In the genomic region with DNA sequence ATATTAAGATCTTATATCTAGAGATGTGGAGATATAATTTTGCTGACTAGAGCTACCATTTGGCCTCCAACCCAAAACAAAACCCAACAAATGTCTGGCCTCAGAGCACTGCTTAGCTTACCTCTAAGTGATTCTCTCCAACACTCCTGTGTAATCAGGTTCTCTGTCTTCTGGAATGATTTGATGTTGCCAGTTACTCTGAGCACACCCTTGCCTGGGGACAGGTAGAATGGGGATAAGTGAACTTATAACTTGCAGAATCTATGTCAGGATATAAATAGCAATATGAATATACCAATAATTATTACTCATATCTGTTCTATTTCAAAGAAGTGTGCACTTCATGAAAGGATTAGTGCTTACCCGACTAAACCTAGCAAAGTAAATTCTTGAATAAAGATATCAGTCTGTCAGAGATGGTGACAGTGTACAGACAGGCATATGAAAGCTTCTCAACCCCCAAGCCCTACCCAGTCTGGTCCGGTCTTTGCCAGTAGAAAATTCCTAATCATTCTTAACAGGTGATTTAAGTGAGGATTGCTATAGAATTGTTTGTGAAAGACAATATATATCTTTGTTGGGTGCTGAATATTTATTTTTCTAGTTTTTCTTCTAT, we compare ENCODE assay signal across 23 cellular contexts. TPM values are rescaled to one million over a fixed set of nuclear protein-coding genes. Genes with fewer than 3 reads are reported as not detected.
"Had no signal": no experiment of that assay in that cellular context is flagged by ENCODE, and none has a peak within 500 bp of the region (broad histone marks: within the 10 kb centered on the region; RNA-seq: fewer than 3 reads in every experiment).

No MANE protein-coding gene starts in this region.

- DNase-seq: IMR-90, Kasumi-1, KG1, MM.1S, NCI-H1092 treated with DMSO at 0.1 percent for 48 hours, NCI-H1436, NCI-H187, NCI-H2029, NCI-H2081 treated with DMSO at 0.1 percent for 48 hours, NCI-H2171, NCI-H226, NCI-H446, NCI-H510A, NCI-H524 treated with DMSO at 0.1 percent for 48 hours, NCI-H69, NCI-H774, RPMI8226, SHP77 treated with DMSO at 0.1 percent for 48 hours, SJCRH30 had no signal

- H3K27ac ChIP-seq: SJCRH30 had no signal

- H3K9me3 ChIP-seq: SJCRH30 had no signal

- H3K36me3 ChIP-seq: SJCRH30 had no signal

- H3K4me3 ChIP-seq: SJCRH30 had no signal

- ATAC-seq: HepG2, SK-N-SH treated with all-trans-retinoic acid at 6 μM for 48 hours had no signal

- H3K27me3 ChIP-seq: SJCRH30 had no signal

RNA-seq across cellular contexts. Expression of a gene that starts 33.0 kb away (rescaled TPM):
- total RNA-seq: HT1080, IMR-90, M059J, SJCRH30 had no signal
- polyA plus RNA-seq: HepG2, IMR-90 had no signal
